Comparison of ENCODE assay signal across 21 cellular contexts in the genomic region with DNA sequence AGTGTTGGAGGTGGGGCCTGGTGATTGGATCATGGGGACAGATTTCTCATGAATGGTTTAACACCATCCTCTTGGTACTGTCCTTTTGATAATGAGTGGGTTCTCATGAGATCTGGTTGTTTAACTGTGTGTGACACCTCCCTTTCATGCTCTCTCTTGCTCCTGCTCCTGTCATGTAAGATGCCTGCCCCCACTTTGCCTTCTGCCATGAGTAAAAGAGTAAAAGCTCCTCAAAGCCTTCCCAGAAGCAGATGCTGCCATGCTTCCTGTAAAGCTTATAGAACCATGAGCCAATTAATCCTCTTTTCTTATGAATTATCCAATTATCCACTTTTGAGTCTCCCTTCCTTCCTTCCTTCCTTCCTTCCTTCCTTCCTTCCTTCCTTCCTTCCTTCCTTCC.
"Had no signal": no experiment of that assay in that cellular context is flagged by ENCODE, and none has a peak within 500 bp of the region (broad histone marks: within the 10 kb centered on the region; RNA-seq: fewer than 3 reads in every experiment).

No MANE protein-coding gene starts in this region.

- H3K4me3 ChIP-seq: MG63 had no signal

- DNase-seq: IMR-90, Karpas-422, KG1, MG63, NCI-H1092, NCI-H1105 treated with DMSO at 0.1 percent for 48 hours, NCI-H1417 treated with DMSO at 0.1 percent for 48 hours, NCI-H146, NCI-H1694 treated with DMSO at 0.1 percent for 48 hours, NCI-H1930, NCI-H2081, NCI-H2107, NCI-H2227 treated with DMSO at 0.1 percent for 48 hours, NCI-H526, RPMI8226, SHP77, SK-N-SH, SW 1271, T-cell had no signal

- ATAC-seq: HepG2, T-cell had no signal

- H3K4me1 Mint-ChIP-seq: T-cell had no signal

- H3K36me3 Mint-ChIP-seq: T-cell had no signal

- H3K27ac Mint-ChIP-seq: T-cell; T-helper 1 cell treated with Interleukin-12 subunit alpha and Interleukin-12 subunit beta and Interleukin-4 antibody, amounts not matched to agents 30 μg/mL and 1 μg/mL, for 36 hours had no signal

- H3K9me3 ChIP-seq: MG63, SK-N-SH had no signal

- H3K27me3 ChIP-seq: MG63 had no signal

- H3K36me3 ChIP-seq: MG63 had no signal

- H3K9me3 Mint-ChIP-seq: T-cell; T-helper 1 cell treated with Interleukin-12 subunit alpha and Interleukin-12 subunit beta and Interleukin-4 antibody, amounts not matched to agents 30 μg/mL and 1 μg/mL, for 36 hours had no signal

- H3K4me3 Mint-ChIP-seq: T-cell; T-helper 1 cell treated with Interleukin-12 subunit alpha and Interleukin-12 subunit beta and Interleukin-4 antibody, amounts not matched to agents 30 μg/mL and 1 μg/mL, for 36 hours had no signal
